ENCODE assay signal across 8 cellular contexts in genomic region chr1:234600418-234601216, GRCh38. TPM values are rescaled to one million over a fixed set of nuclear protein-coding genes. Genes with fewer than 3 reads are reported as not detected.
DNase-seq lines count a peak whose midpoint lies in the region; ATAC-seq and TF ChIP-seq lines count a peak whose summit lies in the region.

No MANE protein-coding gene starts in this region.

- peaks cover 32% of the 10 kb centered on the region for H3K36me3 Mint-ChIP-seq in natural killer cell treated with Interleukin-12 subunit alpha and Interleukin-12 subunit beta and Interleukin-15 and Interleukin-18, amount 100 ng/mL, for 72 hours

- TF ChIP-seq CTCF in epithelial cell of proximal tubule (conservative IDR thresholded peaks at IDR 0.05; ENCODE audit: low read depth, low read length), result no peak

- H3K4me1 Mint-ChIP-seq in natural killer cell treated with Interleukin-12 subunit alpha and Interleukin-12 subunit beta and Interleukin-15 and Interleukin-18, amount 100 ng/mL, for 72 hours (ENCODE audit: low read depth in 2 of 2), result peaks cover 54 to 65% of the 10 kb centered on the region in 2 donors

- H3K4me3 Mint-ChIP-seq in natural killer cell treated with Interleukin-12 subunit alpha and Interleukin-12 subunit beta and Interleukin-15 and Interleukin-18, amount 100 ng/mL, for 72 hours, result peak overlapping the region; percentile 88

- DNase-seq in NCI-H146 treated with DMSO at 0.1 percent for 48 hours (lab: John Stamatoyannopoulos, UW; ENCODE audit: unreplicated experiment) (peak; percentile 20), NCI-H146 (lab: John Stamatoyannopoulos, UW) (no peak), SW480 (ENCODE audit: low spot score) (peak; percentile 89), epithelial cell of proximal tubule (ENCODE audit: low read depth) (no peak), T-helper 9 cell (no peak), glomerular visceral epithelial cell (ENCODE audit: extremely low spot score) (no peak)
- DNase-seq in natural killer cell treated with Interleukin-12 subunit alpha and Interleukin-12 subunit beta and Interleukin-15 and Interleukin-18, amount 100 ng/mL, for 72 hours (ENCODE audit: low spot score), result no peak

- peak overlapping the region; percentile 95 to 96 for H3K27ac Mint-ChIP-seq in natural killer cell treated with Interleukin-12 subunit alpha and Interleukin-12 subunit beta and Interleukin-15 and Interleukin-18, amount 100 ng/mL, for 72 hours

- H3K9me3 Mint-ChIP-seq in natural killer cell treated with Interleukin-12 subunit alpha and Interleukin-12 subunit beta and Interleukin-15 and Interleukin-18, amount 100 ng/mL, for 72 hours, result peaks cover 2% of the 10 kb centered on the region

- ATAC-seq in HG03432 (IDR thresholded peaks at IDR 0.05; ENCODE audit: unreplicated experiment), result peak; percentile 7
- ATAC-seq in natural killer cell treated with Interleukin-12 subunit alpha and Interleukin-12 subunit beta and Interleukin-15 and Interleukin-18, amount 100 ng/mL, for 72 hours, result peak in 1 of 2 donors; percentile 3

- peak overlapping the region; percentile 56 for H3K4me3 ChIP-seq in epithelial cell of proximal tubule (ENCODE audit: low read depth, low read length)

- no peaks in the 10 kb centered on the region for H3K27me3 Mint-ChIP-seq in natural killer cell treated with Interleukin-12 subunit alpha and Interleukin-12 subunit beta and Interleukin-15 and Interleukin-18, amount 100 ng/mL, for 72 hours

RNA-seq across cellular contexts. Expression of gene IRF2BP2, which starts 9.4 kb away (rescaled TPM):
- total RNA-seq in epithelial cell of proximal tubule, result 45.6 and 70.5 TPM in 2 replicates
- 100 to 1,000 TPM; 131 to 243 TPM for total RNA-seq in natural killer cell treated with Interleukin-12 subunit alpha and Interleukin-12 subunit beta and Interleukin-15 and Interleukin-18, amount 100 ng/mL, for 72 hours

Comparison
In these comparisons a context has a peak if more than half of its experiments do, and no peak if none do; other contexts are left out.
1. DNase-seq: peak in NCI-H146 treated with DMSO at 0.1 percent for 48 hours (single experiment) and SW480 (single experiment); none in NCI-H146 (single experiment), epithelial cell of proximal tubule (single experiment), natural killer cell treated with Interleukin-12 subunit alpha and Interleukin-12 subunit beta and Interleukin-15 and Interleukin-18, amount 100 ng/mL, for 72 hours (single experiment), T-helper 9 cell (single experiment) and glomerular visceral epithelial cell (single experiment).